In the genomic region with DNA sequence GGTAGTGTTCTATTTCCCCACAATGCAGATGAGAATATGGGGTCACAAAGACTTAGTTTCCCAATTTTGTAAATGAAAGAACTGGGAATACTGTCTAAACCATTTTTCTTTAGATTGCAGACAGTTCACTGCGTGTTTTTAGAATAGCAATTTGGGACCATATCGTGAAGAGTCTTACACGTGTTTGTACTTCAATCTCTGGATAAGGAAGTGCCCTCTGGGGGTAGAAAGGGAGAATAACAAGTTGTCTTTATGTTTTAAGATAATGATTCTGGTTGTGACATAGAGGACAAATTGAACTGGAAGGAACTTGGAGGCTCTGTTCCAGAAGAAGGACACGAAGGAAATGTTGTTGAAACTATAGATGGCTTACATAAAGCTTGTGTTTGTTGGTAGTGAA, we compare ENCODE assay signal across 9 cellular contexts.
A peak's percentile ranks its signal among the peaks of the same experiment; 100 is the strongest.
DNase-seq lines count a peak whose midpoint lies in the region; ATAC-seq and TF ChIP-seq lines count a peak whose summit lies in the region.
"Had no signal": no experiment of that assay in that cellular context is flagged by ENCODE, and none has a peak within 500 bp of the region (broad histone marks: within the 10 kb centered on the region; RNA-seq: fewer than 3 reads in every experiment).

No MANE protein-coding gene starts in this region.

- H4K20me1 ChIP-seq in PC-9 (ENCODE audit: insufficient read depth) = no peaks in the 10 kb centered on the region

- ATAC-seq in HG03139 (IDR thresholded peaks at IDR 0.05; ENCODE audit: unreplicated experiment) = no peak
- no peak for ATAC-seq in activated naive CD4-positive, alpha-beta T cell treated with anti-CD3 and anti-CD28 coated beads, Interleukin-2, amount 50 U/mL, for 72 hours

- H3K4me1 ChIP-seq in PC-9 (replicated peaks; ENCODE audit: insufficient read depth) = no peaks in the 10 kb centered on the region

- H3K4me3 Mint-ChIP-seq in HFFc6 = no peak overlapping the region
- no peak overlapping the region for H3K4me3 Mint-ChIP-seq in glutamatergic neuron (ENCODE audit: unreplicated experiment)
- H3K4me3 Mint-ChIP-seq in T-helper 2 cell treated with Interferon-gamma antibody and Interleukin-4, amounts not matched to agents 5 μg/mL and 100 μg/mL, for 36 hours = no peak overlapping the region
- H3K4me3 Mint-ChIP-seq: naive thymus-derived CD8-positive, alpha-beta T cell had no signal

- H3K9me3 ChIP-seq in PC-9 (ENCODE audit: insufficient read depth, low read depth) = no peaks in the 10 kb centered on the region

- H3K27ac ChIP-seq in PC-9 = no peak overlapping the region

- no peaks in the 10 kb centered on the region for H3K27me3 ChIP-seq in PC-9 (ENCODE audit: insufficient read depth, low read depth)

- no peaks in the 10 kb centered on the region for H3K79me2 ChIP-seq in PC-9 (ENCODE audit: low read depth)

- no TSS peak for BruUV-seq in PC-9 (replicated peaks; lab: Mats Ljungman, UMichigan)

- H3K4me1 Mint-ChIP-seq in HFFc6 (ENCODE audit: low read depth) (no peaks in the 10 kb centered on the region), glutamatergic neuron (ENCODE audit: low read depth, unreplicated experiment) (peaks cover 7% of the 10 kb centered on the region)
- no peaks in the 10 kb centered on the region for H3K4me1 Mint-ChIP-seq in T-helper 2 cell treated with Interferon-gamma antibody and Interleukin-4, amounts not matched to agents 5 μg/mL and 100 μg/mL, for 36 hours (ENCODE audit: low read depth)

- H3K4me2 ChIP-seq in PC-9 = 0 out of 2 replicates have a peak overlapping the region, but pooled peaks have one; percentile 16

- TF ChIP-seq CTCF in HFFc6 (IDR thresholded peaks at IDR 0.05) (peak; percentile 32), PC-9 (conservative IDR thresholded peaks at IDR 0.05) (peak; percentile 63), glutamatergic neuron (IDR thresholded peaks at IDR 0.05; ENCODE audit: partially characterized antibody, unreplicated experiment) (peak; percentile 69)

- CTCF ChIA-PET in PC-9 (lab: Charles Lee) = no interaction called here

- intact Hi-C loops in PC-9 (cut with micrococcal nuclease; ENCODE audit: unreplicated experiment) = loop anchor here (5.0 kb wide), 1 partner anchor 1304 kb away; no protein-coding TSS in a partner anchor

- H3K9me3 Mint-ChIP-seq in HFFc6 (peaks cover 22% of the 10 kb centered on the region), glutamatergic neuron (ENCODE audit: unreplicated experiment) (no peaks in the 10 kb centered on the region)
- no peaks in the 10 kb centered on the region for H3K9me3 Mint-ChIP-seq in T-helper 2 cell treated with Interferon-gamma antibody and Interleukin-4, amounts not matched to agents 5 μg/mL and 100 μg/mL, for 36 hours
- no peaks in the 10 kb centered on the region for H3K9me3 Mint-ChIP-seq in activated naive CD4-positive, alpha-beta T cell treated with anti-CD3 and anti-CD28 coated beads, Interleukin-2, amount 50 U/mL, for 72 hours

- H3K36me3 Mint-ChIP-seq in HFFc6 (ENCODE audit: low read depth) (no peaks in the 10 kb centered on the region; the same call in 1 of the 2 replicates), glutamatergic neuron (ENCODE audit: unreplicated experiment) (no peaks in the 10 kb centered on the region)
- no peaks in the 10 kb centered on the region for H3K36me3 Mint-ChIP-seq in T-helper 2 cell treated with Interferon-gamma antibody and Interleukin-4, amounts not matched to agents 5 μg/mL and 100 μg/mL, for 36 hours (ENCODE audit: low read depth)
- no peaks in the 10 kb centered on the region for H3K36me3 Mint-ChIP-seq in activated naive CD4-positive, alpha-beta T cell treated with anti-CD3 and anti-CD28 coated beads, Interleukin-2, amount 50 U/mL, for 72 hours
- H3K36me3 Mint-ChIP-seq: naive thymus-derived CD8-positive, alpha-beta T cell had no signal

- no peak overlapping the region for H3K4me3 ChIP-seq in PC-9

- no peak overlapping the region for H2AFZ ChIP-seq in PC-9

- DNase-seq in AML-193 (lab: John Stamatoyannopoulos, UW) (peak; percentile 7 to 42), HFFc6 (no peak), PC-9 (peak in 1 of 2 experiments; percentile 37), glutamatergic neuron (no peak), NK-92 (lab: John Stamatoyannopoulos, UW; ENCODE audit: unreplicated experiment) (no peak)
- no peak for DNase-seq in T-helper 2 cell treated with Interferon-gamma antibody and Interleukin-4, amounts not matched to agents 5 μg/mL and 100 μg/mL, for 36 hours (ENCODE audit: low spot score)
- DNase-seq in activated naive CD4-positive, alpha-beta T cell treated with anti-CD3 and anti-CD28 coated beads, Interleukin-2, amount 50 U/mL, for 72 hours (ENCODE audit: low spot score in 2 of 2) = no peak

- no peaks in the 10 kb centered on the region for H3K36me3 ChIP-seq in PC-9 (ENCODE audit: low read depth)

- POLR2A ChIA-PET in PC-9 (lab: Charles Lee; ENCODE audit: unreplicated experiment) = no interaction called here

- no peaks in the 10 kb centered on the region for H3K9me2 ChIP-seq in PC-9 (ENCODE audit: insufficient read depth)

- no peak overlapping the region for H3K27ac Mint-ChIP-seq in HFFc6
- H3K27ac Mint-ChIP-seq in glutamatergic neuron (ENCODE audit: unreplicated experiment) = no peak overlapping the region
- H3K27ac Mint-ChIP-seq in T-helper 2 cell treated with Interferon-gamma antibody and Interleukin-4, amounts not matched to agents 5 μg/mL and 100 μg/mL, for 36 hours = no peak overlapping the region
- no peak overlapping the region for H3K27ac Mint-ChIP-seq in activated naive CD4-positive, alpha-beta T cell treated with anti-CD3 and anti-CD28 coated beads, Interleukin-2, amount 50 U/mL, for 72 hours
- H3K27ac Mint-ChIP-seq: naive thymus-derived CD8-positive, alpha-beta T cell had no signal

- H3K27me3 Mint-ChIP-seq in HFFc6 (ENCODE audit: insufficient read depth) = no peaks in the 10 kb centered on the region; the same call in 1 of the 2 replicates
- no peaks in the 10 kb centered on the region for H3K27me3 Mint-ChIP-seq in glutamatergic neuron (ENCODE audit: unreplicated experiment)
- H3K27me3 Mint-ChIP-seq in T-helper 2 cell treated with Interferon-gamma antibody and Interleukin-4, amounts not matched to agents 5 μg/mL and 100 μg/mL, for 36 hours (ENCODE audit: low read depth) = no peaks in the 10 kb centered on the region

- H3F3A ChIP-seq in PC-9 (ENCODE audit: insufficient read depth, low read depth) = no peaks in the 10 kb centered on the region

Comparison
In these comparisons a context has a peak if more than half of its experiments do, and no peak if none do; other contexts are left out.
1. DNase-seq: peak in AML-193 (2 of 2); none in HFFc6 (single experiment), glutamatergic neuron (single experiment), NK-92 (single experiment), T-helper 2 cell treated with Interferon-gamma antibody and Interleukin-4, amounts not matched to agents 5 μg/mL and 100 μg/mL, for 36 hours (single experiment) and activated naive CD4-positive, alpha-beta T cell treated with anti-CD3 and anti-CD28 coated beads, Interleukin-2, amount 50 U/mL, for 72 hours (0 of 2).
2. Peak in every context shown above with its lines, with median percentiles within 50 percentile points of each other: CTCF ChIP-seq.